20 cellular contexts compared by ENCODE assay signal in genomic region chr17:427891-428290, GRCh38.
"Had no signal": no experiment of that assay in that cellular context is flagged by ENCODE, and none has a peak within 500 bp of the region (broad histone marks: within the 10 kb centered on the region; RNA-seq: fewer than 3 reads in every experiment).

No MANE protein-coding gene starts in this region.

- DNase-seq: activated CD4-positive, alpha-beta memory T cell treated with anti-CD3 and anti-CD28 coated beads for 36 hours; activated CD4-positive, alpha-beta T cell treated with anti-CD3 and anti-CD28 coated beads, Interleukin-2, amount 10 ng/mL, durations not matched to agents 24 days and 14 days; activated CD4-positive, CD25-positive, alpha-beta regulatory T cell treated with anti-CD3 and anti-CD28 coated beads, Interleukin-2, amount 50 U/mL, for 72 hours; activated CD8-positive, alpha-beta memory T cell treated with anti-CD3 and anti-CD28 coated beads, Interleukin-2, amount 50 U/mL, for 4 hours; activated gamma-delta T cell treated with Interleukin-2 at 50 U/mL for 16 hours; brain microvascular endothelial cell; Kasumi-1; KBM-7; NCI-H1105 treated with DMSO at 0.1 percent for 48 hours; NCI-H1436 treated with DMSO at 0.1 percent for 48 hours; NCI-H187 treated with DMSO at 0.1 percent for 48 hours; NCI-H2081 treated with DMSO at 0.1 percent for 48 hours; NCI-H446; NCI-H524; PC-3; SHP77 had no signal

- H3K4me3 ChIP-seq: cardiac muscle cell, SJSA1 had no signal

- H3K4me3 Mint-ChIP-seq: activated CD4-positive, alpha-beta memory T cell treated with anti-CD3 and anti-CD28 coated beads for 36 hours; activated CD4-positive, alpha-beta T cell treated with anti-CD3 and anti-CD28 coated beads, Interleukin-2, amount 10 ng/mL, durations not matched to agents 24 days and 14 days; activated naive CD8-positive, alpha-beta T cell; T-helper 1 cell treated with Interleukin-12 subunit alpha and Interleukin-12 subunit beta and Interleukin-4 antibody, amounts not matched to agents 30 μg/mL and 1 μg/mL, for 36 hours had no signal

- ATAC-seq: PC-3 had no signal

- H3K36me3 ChIP-seq: brain microvascular endothelial cell, cardiac muscle cell, SJSA1 had no signal

- H3K27ac ChIP-seq: brain microvascular endothelial cell, cardiac muscle cell, SJSA1 had no signal

- H3K27ac Mint-ChIP-seq: activated CD4-positive, alpha-beta memory T cell treated with anti-CD3 and anti-CD28 coated beads for 36 hours; activated CD4-positive, alpha-beta T cell treated with anti-CD3 and anti-CD28 coated beads, Interleukin-2, amount 10 ng/mL, durations not matched to agents 24 days and 14 days; activated naive CD8-positive, alpha-beta T cell; T-helper 1 cell treated with Interleukin-12 subunit alpha and Interleukin-12 subunit beta and Interleukin-4 antibody, amounts not matched to agents 30 μg/mL and 1 μg/mL, for 36 hours had no signal

- H3K36me3 Mint-ChIP-seq: activated naive CD8-positive, alpha-beta T cell had no signal

- H3K4me1 ChIP-seq: SJSA1 had no signal

- H3K27me3 ChIP-seq: brain microvascular endothelial cell, cardiac muscle cell, SJSA1 had no signal

- H3K27me3 Mint-ChIP-seq: activated CD4-positive, alpha-beta memory T cell treated with anti-CD3 and anti-CD28 coated beads for 36 hours; activated CD4-positive, alpha-beta T cell treated with anti-CD3 and anti-CD28 coated beads, Interleukin-2, amount 10 ng/mL, durations not matched to agents 24 days and 14 days; activated naive CD8-positive, alpha-beta T cell had no signal
